In the genomic region with DNA sequence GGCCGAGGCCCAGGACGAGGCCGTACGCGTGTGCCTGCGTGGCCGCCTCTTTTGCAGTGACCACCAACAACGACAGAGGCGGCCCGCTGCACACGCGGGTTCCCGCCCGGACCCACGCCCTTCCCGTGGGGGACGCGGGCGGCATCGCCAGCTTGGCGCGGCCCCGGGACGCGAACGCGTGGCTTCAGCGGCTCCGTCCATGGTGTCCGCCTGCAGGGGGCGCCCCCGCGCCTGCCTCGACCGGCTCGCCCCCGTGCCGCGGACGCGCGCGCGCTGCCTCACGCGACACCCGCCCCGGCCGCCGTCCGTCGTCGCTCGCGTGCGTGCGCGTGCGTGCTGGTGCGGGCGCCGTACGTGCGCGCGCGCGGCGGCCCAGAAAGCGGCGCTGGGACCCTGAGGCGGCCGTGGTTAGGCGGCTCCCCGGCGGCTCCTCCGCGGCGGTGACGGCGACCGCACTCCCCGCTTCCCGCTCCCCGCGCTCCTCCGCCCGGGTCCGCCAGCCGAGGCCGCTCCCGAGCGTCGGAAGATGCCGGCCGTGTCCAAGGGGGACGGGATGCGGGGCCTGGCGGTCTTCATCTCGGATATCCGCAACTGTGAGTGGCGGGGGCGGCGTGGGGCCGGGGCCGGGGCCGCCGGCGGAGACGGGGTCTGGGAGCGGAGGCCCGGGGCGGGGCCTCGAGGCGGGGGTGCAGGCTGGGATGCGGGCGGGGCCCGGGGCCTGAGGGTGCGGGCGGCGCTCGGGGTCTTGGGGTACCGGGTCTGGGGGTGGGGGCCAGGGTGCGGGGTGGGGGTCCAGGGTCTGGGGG, we compare ENCODE assay signal across 8 cellular contexts. TPM values are rescaled to one million over a fixed set of nuclear protein-coding genes. Genes with fewer than 3 reads are reported as not detected.
DNase-seq lines count a peak whose midpoint lies in the region; ATAC-seq and TF ChIP-seq lines count a peak whose summit lies in the region.

Gene AP2A2 (plus strand): TSS at position 375 of the 806 bp plus-strand sequence. CDS start 152 bp downstream, at position 527.

- H3K4me2 ChIP-seq in GM23338 = peak within 1 kb of the TSS; percentile 93

- ATAC-seq in GM23338 (peak; percentile 70), thoracic aorta (ENCODE audit: insufficient number of reproducible peaks, low FRiP score, low read depth) (peak; percentile 80)
- ATAC-seq in activated naive CD4-positive, alpha-beta T cell treated with anti-CD3 and anti-CD28 coated beads, Interleukin-2, amount 50 U/mL, for 72 hours = peak; percentile 87 to 92

- H3K27ac Mint-ChIP-seq in GM23338 (peak within 1 kb of the TSS; percentile 72; the same call in 1 of the 2 replicates), glutamatergic neuron (ENCODE audit: unreplicated experiment) (peak within 1 kb of the TSS; percentile 98)
- H3K27ac Mint-ChIP-seq in activated naive CD4-positive, alpha-beta T cell treated with anti-CD3 and anti-CD28 coated beads, Interleukin-2, amount 50 U/mL, for 72 hours = peak within 1 kb of the TSS; percentile 78 to 93

- H3K4me3 ChIP-seq in GM23338 (peak within 1 kb of the TSS; percentile 87), LNCaP clone FGC (ENCODE audit: low read depth, low read length) (peak within 1 kb of the TSS; percentile 63), ovary (peak within 1 kb of the TSS; percentile 99), thoracic aorta (peak within 1 kb of the TSS; percentile 92)

- H3F3A ChIP-seq in GM23338 (replicated peaks; ENCODE audit: low read depth) = no peaks in the 10 kb centered on the region

- peaks cover 16% of the 10 kb centered on the region; the same call in 1 of the 2 replicates for H4K20me1 ChIP-seq in GM23338 (replicated peaks; ENCODE audit: insufficient read depth)

- H3K36me3 Mint-ChIP-seq in GM23338 (ENCODE audit: low read depth) = peaks cover 12% of the 10 kb centered on the region
- peaks cover 8 to 11% of the 10 kb centered on the region in 2 donors for H3K36me3 Mint-ChIP-seq in activated naive CD4-positive, alpha-beta T cell treated with anti-CD3 and anti-CD28 coated beads, Interleukin-2, amount 50 U/mL, for 72 hours
- peaks cover 4% of the 10 kb centered on the region for H3K36me3 Mint-ChIP-seq in glutamatergic neuron (ENCODE audit: unreplicated experiment)

- H3K4me1 Mint-ChIP-seq in GM23338 (peaks cover 9% of the 10 kb centered on the region), glutamatergic neuron (ENCODE audit: low read depth, unreplicated experiment) (peaks cover 12% of the 10 kb centered on the region)

- peaks cover 45% of the 10 kb centered on the region for H3K79me2 ChIP-seq in GM23338 (replicated peaks; ENCODE audit: insufficient read depth)

- DNase-seq in ELF-1 (ENCODE audit: low read depth, low spot score) (peak; percentile 88), GM23338 (ENCODE audit: low spot score) (peak; percentile 96), LNCaP clone FGC (ENCODE audit: low read depth) (peak; percentile 30), SKM-1 treated with dmso at 0.1 percent for 144 hours (lab: John Stamatoyannopoulos, UW; ENCODE audit: unreplicated experiment) (peak; percentile 71), glutamatergic neuron (peak; percentile 92), ovary (peak; percentile 87 to 95 (median 93)), thoracic aorta (ENCODE audit: low spot score) (no peak)
- peak; percentile 91 to 98 for DNase-seq in activated naive CD4-positive, alpha-beta T cell treated with anti-CD3 and anti-CD28 coated beads, Interleukin-2, amount 50 U/mL, for 72 hours (ENCODE audit: low spot score in 2 of 2)

- TF ChIP-seq EP300 in ovary (IDR thresholded peaks at IDR 0.05) = no peak

- peak; percentile 45 to 76 for TF ChIP-seq CTCF in GM23338 (conservative IDR thresholded peaks at IDR 0.05; ENCODE audit: low read depth in 2 of 2)
- peak; percentile 97 for TF ChIP-seq CTCF in LNCaP clone FGC (IDR thresholded peaks at IDR 0.05; ENCODE audit: control insufficient read depth, extremely low read depth, insufficient read depth)
- TF ChIP-seq CTCF in glutamatergic neuron (IDR thresholded peaks at IDR 0.05; ENCODE audit: partially characterized antibody, unreplicated experiment) = peak; percentile 84
- peak; percentile 34 to 97 (median 96) for TF ChIP-seq CTCF in ovary (IDR thresholded peaks at IDR 0.05)
- peak; percentile 73 for TF ChIP-seq CTCF in thoracic aorta (IDR thresholded peaks at IDR 0.05)

- H3K4me3 Mint-ChIP-seq in GM23338 (peak within 1 kb of the TSS; percentile 91), glutamatergic neuron (ENCODE audit: unreplicated experiment) (peak within 1 kb of the TSS; percentile 96)

- no peaks in the 10 kb centered on the region for H3K9me3 Mint-ChIP-seq in GM23338
- H3K9me3 Mint-ChIP-seq in activated naive CD4-positive, alpha-beta T cell treated with anti-CD3 and anti-CD28 coated beads, Interleukin-2, amount 50 U/mL, for 72 hours = no peaks in the 10 kb centered on the region
- peaks cover 13% of the 10 kb centered on the region for H3K9me3 Mint-ChIP-seq in glutamatergic neuron (ENCODE audit: unreplicated experiment)

- H3K9me3 ChIP-seq in ovary = no peaks in the 10 kb centered on the region
- H3K9me3 ChIP-seq in thoracic aorta = no peaks in the 10 kb centered on the region

- peak within 1 kb of the TSS; percentile 28; the same call in 1 of the 2 replicates for H2AFZ ChIP-seq in GM23338

- H3K9me2 ChIP-seq in GM23338 (ENCODE audit: insufficient read depth) = no peaks in the 10 kb centered on the region

- no peak within 1 kb of the TSS for H3K27ac ChIP-seq in GM23338 (ENCODE audit: low read depth)
- peak within 1 kb of the TSS; percentile 66 to 91 for H3K27ac ChIP-seq in ovary
- peak within 1 kb of the TSS; percentile 81 to 86 for H3K27ac ChIP-seq in thoracic aorta

- TF ChIP-seq POLR2A in ovary (IDR thresholded peaks at IDR 0.05) = peak; percentile 69

- peaks cover 6% of the 10 kb centered on the region for H3K27me3 Mint-ChIP-seq in GM23338 (ENCODE audit: insufficient read depth, low read depth, poor library complexity)
- peaks cover 13% of the 10 kb centered on the region for H3K27me3 Mint-ChIP-seq in glutamatergic neuron (ENCODE audit: unreplicated experiment)

- H3K27me3 ChIP-seq in GM23338 (ENCODE audit: insufficient read depth) (no peaks in the 10 kb centered on the region), ovary (no peaks in the 10 kb centered on the region), thoracic aorta (replicated peaks; ENCODE audit: insufficient read depth) (no peaks in the 10 kb centered on the region)

- 1 to 5% (median 2%) methylated on average over 26 to 124 of the region's 124 CpGs for WGBS in ovary, 3 donors

- H3K4me1 ChIP-seq in GM23338 (ENCODE audit: insufficient read depth) (peaks cover 5% of the 10 kb centered on the region; the same call in 1 of the 2 replicates), ovary (ENCODE audit: insufficient read depth) (peaks cover 8% of the 10 kb centered on the region), thoracic aorta (ENCODE audit: control insufficient read depth in 1 of 2, low read depth in 2 of 2) (peaks cover 20 to 30% of the 10 kb centered on the region in 2 donors)

- intact Hi-C loops in ovary (cut with DNase I) = loop anchor here in 1 of 4 donors (5.0 kb wide), 1 partner anchor 112 kb away; the partner anchor contains the start of gene MUC6

- H3K36me3 ChIP-seq in GM23338 (ENCODE audit: insufficient read depth) (no peaks in the 10 kb centered on the region), ovary (no peaks in the 10 kb centered on the region), thoracic aorta (no peaks in the 10 kb centered on the region)

TF ChIP-seq in GM23338, 12 proteins besides CTCF, POLR2A, EP300 and RAD21:
- TF ChIP-seq EZH2phosphoT487 (IDR thresholded peaks at IDR 0.05; ENCODE audit: unreplicated experiment) (no peak), CREB1 (CRISPR knock-in tag; IDR thresholded peaks at IDR 0.05; ENCODE audit: low read depth) (peak; percentile 42; the same call in 1 of the 2 replicates), POLR2AphosphoS5 (IDR thresholded peaks at IDR 0.05; ENCODE audit: low read depth) (peak; percentile 64)

RNA-seq across cellular contexts. Expression of gene AP2A2, which starts in this region (rescaled TPM):
- total RNA-seq in GM23338 (2014; rRNA removed; shearing (Covaris generic)) = 36.4 and 47.5 TPM in 2 replicates
- polyA plus RNA-seq in GM23338 (2016; fragmentation: Nextera tagmentation; extraction: Ambion mirVana) (23.7 and 28.4 TPM in 2 replicates), ovary (100 to 1,000 TPM in 1 of 2 donors, 10 to 100 TPM in 1; 31.1 to 151 TPM)
- total RNA-seq in activated naive CD4-positive, alpha-beta T cell treated with anti-CD3 and anti-CD28 coated beads, Interleukin-2, amount 50 U/mL, for 72 hours = 10 to 100 TPM; 37.3 to 58.0 TPM
- total RNA-seq in glutamatergic neuron (ENCODE audit: unreplicated experiment) (228 TPM), ovary (10 to 100 TPM; 27.7 to 80.1 (median 54.0) TPM), thoracic aorta (100 to 1,000 TPM in 1 of 2 donors, 10 to 100 TPM in 1; 99.0 to 109 TPM)
